ENCODE assay signal across 26 cellular contexts in the genomic region with DNA sequence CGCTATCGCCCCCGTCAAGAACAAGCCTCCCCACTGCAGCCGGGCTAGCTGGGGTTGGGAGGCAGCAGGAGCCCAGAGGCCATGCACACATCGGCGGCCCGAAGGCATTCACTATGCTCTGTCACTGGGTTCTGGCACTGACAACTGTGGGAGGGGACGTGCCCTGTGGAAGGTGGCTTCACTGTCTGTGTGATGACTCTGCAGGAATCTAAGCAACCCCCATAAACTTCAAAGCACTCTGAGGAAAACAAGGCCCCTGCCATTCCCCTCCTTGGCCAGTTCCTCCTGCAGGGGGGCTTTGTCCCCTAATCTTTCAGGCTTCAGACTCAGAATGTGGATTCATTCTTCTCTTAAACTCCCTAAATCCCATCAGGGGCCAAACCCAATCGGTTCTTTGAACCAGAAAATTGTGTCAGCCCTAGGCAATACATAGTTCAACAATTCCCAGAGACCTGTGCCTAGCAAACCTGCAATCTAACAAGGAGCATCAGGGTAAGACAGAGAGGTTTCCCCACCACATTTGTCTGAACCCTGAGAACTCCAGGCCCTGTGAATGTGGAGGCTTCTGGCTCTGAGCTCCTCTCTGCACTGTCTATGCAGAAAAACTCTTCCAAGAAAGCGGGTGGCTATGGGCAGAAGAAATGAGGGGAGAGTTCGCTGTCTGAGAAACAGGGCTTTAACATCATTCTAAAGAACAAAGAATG.
DNase-seq lines count a peak whose midpoint lies in the region; ATAC-seq and TF ChIP-seq lines count a peak whose summit lies in the region.
"Had no signal": no experiment of that assay in that cellular context is flagged by ENCODE, and none has a peak within 500 bp of the region (broad histone marks: within the 10 kb centered on the region; RNA-seq: fewer than 3 reads in every experiment).

No MANE protein-coding gene starts in this region.

- ATAC-seq in natural killer cell (no peak), HG03097 (IDR thresholded peaks at IDR 0.05; ENCODE audit: low FRiP score, unreplicated experiment) (no peak), GM18520 (IDR thresholded peaks at IDR 0.05; ENCODE audit: unreplicated experiment) (no peak)
- no peak for ATAC-seq in natural killer cell treated with Interleukin-12 subunit alpha and Interleukin-12 subunit beta and Interleukin-15 and Interleukin-18, amount 100 ng/mL, for 72 hours
- ATAC-seq: activated T-helper 17 cell treated with anti-CD3 and anti-CD28 coated beads, Interleukin-2, amount 50 U/mL, for 72 hours; gastrocnemius medialis; HCT116; stimulated activated naive CD8-positive, alpha-beta T cell treated with anti-CD3 and anti-CD28 coated beads, Interleukin-15, Interleukin-2, amounts not matched to agents 100 U/mL and 50 U/mL, for 24 hours had no signal

- H3K27me3 ChIP-seq in iPS-20b (ENCODE audit: insufficient read depth, low read length), result peaks cover 28% of the 10 kb centered on the region; the same call in 1 of the 2 replicates
- H3K27me3 ChIP-seq: ascending aorta, gastrocnemius medialis had no signal

- H3K4me3 ChIP-seq in iPS-20b (ENCODE audit: low read length), result 0 out of 2 replicates have a peak overlapping the region, but pooled peaks have one; percentile 18
- H3K4me3 ChIP-seq: ascending aorta, gastrocnemius medialis, MG63, SJSA1 had no signal

- no peak overlapping the region for H3K27ac ChIP-seq in iPS-20b (ENCODE audit: low read length)
- H3K27ac ChIP-seq: ascending aorta, gastrocnemius medialis, neutrophil, SJSA1 had no signal

- H3K4me3 Mint-ChIP-seq in natural killer cell, result peak overlapping the region; percentile 9
- no peak overlapping the region for H3K4me3 Mint-ChIP-seq in natural killer cell treated with Interleukin-12 subunit alpha and Interleukin-12 subunit beta and Interleukin-15 and Interleukin-18, amount 100 ng/mL, for 72 hours
- H3K4me3 Mint-ChIP-seq in neural crest cell, result no peak overlapping the region
- H3K4me3 Mint-ChIP-seq: activated CD4-positive, alpha-beta memory T cell treated with anti-CD3 and anti-CD28 coated beads for 36 hours; activated naive CD8-positive, alpha-beta T cell; activated T-helper 17 cell treated with anti-CD3 and anti-CD28 coated beads, Interleukin-2, amount 50 U/mL, for 72 hours; CD8-positive, alpha-beta memory T cell; dendritic cell treated with granulocyte-macrophage colony-stimulating factor and Interleukin-4, amounts not matched to agents 40 ng/mL and 50 ng/mL, for 4 days had no signal

- no peak for DNase-seq in natural killer cell
- DNase-seq in natural killer cell treated with Interleukin-12 subunit alpha and Interleukin-12 subunit beta and Interleukin-15 and Interleukin-18, amount 100 ng/mL, for 72 hours (ENCODE audit: low spot score), result no peak
- no peak for DNase-seq in neural crest cell (ENCODE audit: low read depth, low spot score)
- no peak for DNase-seq in mucosa of gallbladder (ENCODE audit: low spot score)
- DNase-seq in DMS114 treated with DMSO at 0.1 percent for 48 hours (lab: John Stamatoyannopoulos, UW; ENCODE audit: unreplicated experiment), result no peak
- DNase-seq: activated CD4-positive, alpha-beta memory T cell treated with anti-CD3 and anti-CD28 coated beads for 36 hours; CD8-positive, alpha-beta memory T cell; DMS53; gastrocnemius medialis; KBM-7; MG63; NCI-H2029; NCI-H226; stimulated activated naive CD8-positive, alpha-beta T cell treated with anti-CD3 and anti-CD28 coated beads, Interleukin-15, Interleukin-2, amounts not matched to agents 100 U/mL and 50 U/mL, for 24 hours; T-helper 1 cell had no signal

- no peak for TF ChIP-seq CTCF in natural killer cell (IDR thresholded peaks at IDR 0.05)
- no peak for TF ChIP-seq CTCF in neural crest cell (conservative IDR thresholded peaks at IDR 0.05)

- H3K27ac Mint-ChIP-seq in natural killer cell (no peak overlapping the region), neural crest cell (ENCODE audit: unreplicated experiment) (peak overlapping the region; percentile 39)
- no peak overlapping the region for H3K27ac Mint-ChIP-seq in natural killer cell treated with Interleukin-12 subunit alpha and Interleukin-12 subunit beta and Interleukin-15 and Interleukin-18, amount 100 ng/mL, for 72 hours
- H3K27ac Mint-ChIP-seq: activated CD4-positive, alpha-beta memory T cell treated with anti-CD3 and anti-CD28 coated beads for 36 hours; activated naive CD8-positive, alpha-beta T cell; activated T-helper 17 cell treated with anti-CD3 and anti-CD28 coated beads, Interleukin-2, amount 50 U/mL, for 72 hours; dendritic cell treated with granulocyte-macrophage colony-stimulating factor and Interleukin-4, amounts not matched to agents 40 ng/mL and 50 ng/mL, for 4 days; progenitor cell of endocrine pancreas had no signal

- intact Hi-C loops in natural killer cell (cut with micrococcal nuclease), result loop anchor here (5.0 kb wide), 2 partner anchors 52 to 142 kb away; no protein-coding TSS in a partner anchor

- H3K36me3 Mint-ChIP-seq in natural killer cell (no peaks in the 10 kb centered on the region), neural crest cell (ENCODE audit: low read depth) (no peaks in the 10 kb centered on the region)
- no peaks in the 10 kb centered on the region for H3K36me3 Mint-ChIP-seq in natural killer cell treated with Interleukin-12 subunit alpha and Interleukin-12 subunit beta and Interleukin-15 and Interleukin-18, amount 100 ng/mL, for 72 hours
- H3K36me3 Mint-ChIP-seq: activated CD4-positive, alpha-beta memory T cell treated with anti-CD3 and anti-CD28 coated beads for 36 hours; activated naive CD8-positive, alpha-beta T cell; CD8-positive, alpha-beta memory T cell had no signal

- no peaks in the 10 kb centered on the region for H3K9me3 Mint-ChIP-seq in natural killer cell
- no peaks in the 10 kb centered on the region for H3K9me3 Mint-ChIP-seq in natural killer cell treated with Interleukin-12 subunit alpha and Interleukin-12 subunit beta and Interleukin-15 and Interleukin-18, amount 100 ng/mL, for 72 hours
- no peaks in the 10 kb centered on the region for H3K9me3 Mint-ChIP-seq in neural crest cell
- H3K9me3 Mint-ChIP-seq: activated T-helper 17 cell treated with anti-CD3 and anti-CD28 coated beads, Interleukin-2, amount 50 U/mL, for 72 hours; CD8-positive, alpha-beta memory T cell; dendritic cell treated with granulocyte-macrophage colony-stimulating factor and Interleukin-4, amounts not matched to agents 40 ng/mL and 50 ng/mL, for 4 days had no signal

- peaks cover 53 to 54% of the 10 kb centered on the region in 2 donors for H3K4me1 Mint-ChIP-seq in natural killer cell
- H3K4me1 Mint-ChIP-seq in natural killer cell treated with Interleukin-12 subunit alpha and Interleukin-12 subunit beta and Interleukin-15 and Interleukin-18, amount 100 ng/mL, for 72 hours (ENCODE audit: low read depth in 2 of 2), result peaks cover 35 to 41% of the 10 kb centered on the region in 2 donors
- peaks cover 17% of the 10 kb centered on the region for H3K4me1 Mint-ChIP-seq in neural crest cell
- H3K4me1 Mint-ChIP-seq: activated T-helper 17 cell treated with anti-CD3 and anti-CD28 coated beads, Interleukin-2, amount 50 U/mL, for 72 hours had no signal

- H3K27me3 Mint-ChIP-seq in natural killer cell (ENCODE audit: low read depth in 2 of 2) (peaks cover 15 to 37% of the 10 kb centered on the region in 2 donors), neural crest cell (ENCODE audit: low read depth) (peaks cover 26% of the 10 kb centered on the region)
- H3K27me3 Mint-ChIP-seq in natural killer cell treated with Interleukin-12 subunit alpha and Interleukin-12 subunit beta and Interleukin-15 and Interleukin-18, amount 100 ng/mL, for 72 hours, result peaks cover 22 to 32% of the 10 kb centered on the region in 2 donors
- H3K27me3 Mint-ChIP-seq: activated CD4-positive, alpha-beta memory T cell treated with anti-CD3 and anti-CD28 coated beads for 36 hours had no signal

- no peaks in the 10 kb centered on the region for H3K36me3 ChIP-seq in iPS-20b (ENCODE audit: insufficient read depth, low read depth, low read length)
- H3K36me3 ChIP-seq: ascending aorta, gastrocnemius medialis, MG63, neutrophil, SJSA1 had no signal

- no peak overlapping the region for H3K9ac ChIP-seq in iPS-20b (ENCODE audit: low read depth, low read length)

- peaks cover 15% of the 10 kb centered on the region; the same call in 1 of the 2 replicates for H3K4me1 ChIP-seq in iPS-20b (ENCODE audit: insufficient read depth, low read length)
- H3K4me1 ChIP-seq: ascending aorta, gastrocnemius medialis, SJSA1 had no signal

- no peaks in the 10 kb centered on the region for H3K9me3 ChIP-seq in iPS-20b (ENCODE audit: insufficient read depth, low read depth, low read length)
- H3K9me3 ChIP-seq: ascending aorta, gastrocnemius medialis, MG63, neutrophil, SJSA1 had no signal
